8 cellular contexts compared by ENCODE assay signal in genomic region chr11:86067230-86068137, GRCh38. TPM values are rescaled to one million over a fixed set of nuclear protein-coding genes. Genes with fewer than 3 reads are reported as not detected.
DNase-seq lines count a peak whose midpoint lies in the region; ATAC-seq and TF ChIP-seq lines count a peak whose summit lies in the region.

No MANE protein-coding gene starts in this region.

- no peaks in the 10 kb centered on the region for H3K9me2 ChIP-seq in MM.1S (replicated peaks; ENCODE audit: insufficient read depth, low read length)

- H3K9me3 Mint-ChIP-seq in activated naive CD8-positive, alpha-beta T cell treated with anti-CD3 and anti-CD28 coated beads, Interleukin-2, amount 10 ng/mL, durations not matched to agents 7 days and 5 days = no peaks in the 10 kb centered on the region
- no peaks in the 10 kb centered on the region for H3K9me3 Mint-ChIP-seq in stimulated activated memory B cell treated with anti-CD40 and anti-IgM and Interleukin-4, amounts not matched to agents 10 μg/mL and 1 μg/mL and 100 μg/mL, for 72 hours

- peaks cover 32% of the 10 kb centered on the region for H3K4me1 Mint-ChIP-seq in activated naive CD8-positive, alpha-beta T cell treated with anti-CD3 and anti-CD28 coated beads, Interleukin-2, amount 10 ng/mL, durations not matched to agents 7 days and 5 days
- peaks cover 41% of the 10 kb centered on the region for H3K4me1 Mint-ChIP-seq in stimulated activated memory B cell treated with anti-CD40 and anti-IgM and Interleukin-4, amounts not matched to agents 10 μg/mL and 1 μg/mL and 100 μg/mL, for 72 hours

- peaks cover 64% of the 10 kb centered on the region for H3K79me2 ChIP-seq in MM.1S (ENCODE audit: low read length)

- H3K9ac ChIP-seq in ES-I3 (ENCODE audit: low read depth, low read length) (peak overlapping the region; percentile 95), MM.1S (ENCODE audit: low read length) (peak overlapping the region; percentile 80)

- DNase-seq in MM.1S (peak; percentile 15), inferior parietal cortex (ENCODE audit: extremely low spot score) (peak; percentile 57), sciatic nerve (ENCODE audit: low spot score) (no peak), NCI-H524 treated with DMSO at 0.1 percent for 48 hours (lab: John Stamatoyannopoulos, UW) (no peak)
- DNase-seq in activated naive CD8-positive, alpha-beta T cell treated with anti-CD3 and anti-CD28 coated beads, Interleukin-2, amount 10 ng/mL, durations not matched to agents 7 days and 5 days = no peak

- no peaks in the 10 kb centered on the region for H3K9me3 ChIP-seq in ES-I3 (ENCODE audit: control insufficient read depth, insufficient read depth, low read length)
- H3K9me3 ChIP-seq in MM.1S (replicated peaks; ENCODE audit: insufficient read depth, low read length) = no peaks in the 10 kb centered on the region

- H3K4me3 ChIP-seq in MM.1S (ENCODE audit: low read length) = peak overlapping the region; percentile 97

- intact Hi-C loops in sciatic nerve (cut with DNase I) = loop anchor here (10.0 kb wide), 1 partner anchor 127 kb away; no protein-coding TSS in a partner anchor

- POLR2A ChIA-PET in activated naive CD8-positive, alpha-beta T cell treated with anti-CD3 and anti-CD28 coated beads, Interleukin-2, amount 10 ng/mL, durations not matched to agents 7 days and 5 days (lab: Charles Lee) = interaction anchor here (0.9 to 3.1 kb wide), 8 partner anchors 26 to 226 kb away, joined by 3 to 12 read pairs (median 3); partner anchors contain the start of gene CCDC83

- H3K36me3 ChIP-seq in ES-I3 (ENCODE audit: insufficient read depth, low read length) (no peaks in the 10 kb centered on the region), MM.1S (replicated peaks; ENCODE audit: insufficient read depth, low read length) (no peaks in the 10 kb centered on the region)

- H3F3A ChIP-seq in MM.1S (ENCODE audit: insufficient read depth, low read length) = peaks cover 20% of the 10 kb centered on the region

- no peaks in the 10 kb centered on the region for H3K27me3 ChIP-seq in MM.1S (replicated peaks; ENCODE audit: insufficient read depth, low read length)

- H2AFZ ChIP-seq in MM.1S (ENCODE audit: low read length) = no peak overlapping the region

- H3K4me1 ChIP-seq in ES-I3 (ENCODE audit: insufficient read depth, low read length) = peaks cover 21% of the 10 kb centered on the region
- H3K4me1 ChIP-seq in MM.1S (ENCODE audit: low read length) = peaks cover 17% of the 10 kb centered on the region

- peak overlapping the region; percentile 81 for H3K4me2 ChIP-seq in MM.1S (ENCODE audit: low read depth, low read length)

- peaks cover 3% of the 10 kb centered on the region for H3K36me3 Mint-ChIP-seq in activated naive CD8-positive, alpha-beta T cell treated with anti-CD3 and anti-CD28 coated beads, Interleukin-2, amount 10 ng/mL, durations not matched to agents 7 days and 5 days
- H3K36me3 Mint-ChIP-seq in stimulated activated memory B cell treated with anti-CD40 and anti-IgM and Interleukin-4, amounts not matched to agents 10 μg/mL and 1 μg/mL and 100 μg/mL, for 72 hours = peaks cover 9% of the 10 kb centered on the region

- peaks cover 48% of the 10 kb centered on the region for H4K20me1 ChIP-seq in MM.1S (ENCODE audit: insufficient read depth, low read length)

- H3K27ac ChIP-seq in MM.1S (ENCODE audit: low read length) = peak overlapping the region; percentile 53; the same call in 1 of the 2 replicates

- peaks cover 3% of the 10 kb centered on the region for H3K27me3 Mint-ChIP-seq in activated naive CD8-positive, alpha-beta T cell treated with anti-CD3 and anti-CD28 coated beads, Interleukin-2, amount 10 ng/mL, durations not matched to agents 7 days and 5 days
- no peaks in the 10 kb centered on the region for H3K27me3 Mint-ChIP-seq in stimulated activated memory B cell treated with anti-CD40 and anti-IgM and Interleukin-4, amounts not matched to agents 10 μg/mL and 1 μg/mL and 100 μg/mL, for 72 hours

- H3K4me3 Mint-ChIP-seq in activated naive CD8-positive, alpha-beta T cell treated with anti-CD3 and anti-CD28 coated beads, Interleukin-2, amount 10 ng/mL, durations not matched to agents 7 days and 5 days = peak overlapping the region; percentile 99
- peak overlapping the region; percentile 98 for H3K4me3 Mint-ChIP-seq in stimulated activated memory B cell treated with anti-CD40 and anti-IgM and Interleukin-4, amounts not matched to agents 10 μg/mL and 1 μg/mL and 100 μg/mL, for 72 hours

- TF ChIP-seq CTCF in MM.1S (IDR thresholded peaks at IDR 0.05; ENCODE audit: low read length) = no peak

- H3K27ac Mint-ChIP-seq in activated naive CD8-positive, alpha-beta T cell treated with anti-CD3 and anti-CD28 coated beads, Interleukin-2, amount 10 ng/mL, durations not matched to agents 7 days and 5 days = peak overlapping the region; percentile 94
- H3K27ac Mint-ChIP-seq in stimulated activated memory B cell treated with anti-CD40 and anti-IgM and Interleukin-4, amounts not matched to agents 10 μg/mL and 1 μg/mL and 100 μg/mL, for 72 hours = peak overlapping the region; percentile 94

- ATAC-seq in activated naive CD8-positive, alpha-beta T cell treated with anti-CD3 and anti-CD28 coated beads, Interleukin-2, amount 10 ng/mL, durations not matched to agents 7 days and 5 days (ENCODE audit: low read depth) = no peak
- no peak for ATAC-seq in stimulated activated memory B cell treated with anti-CD40 and anti-IgM and Interleukin-4, amounts not matched to agents 10 μg/mL and 1 μg/mL and 100 μg/mL, for 72 hours
- ATAC-seq in sciatic nerve (no peak), HG03108 (IDR thresholded peaks at IDR 0.05; ENCODE audit: unreplicated experiment) (no peak)

RNA-seq across cellular contexts. Expression of gene PICALM, which starts 1.4 kb away (rescaled TPM):
- 100 to 1,000 TPM; 103 to 115 TPM for total RNA-seq in activated naive CD8-positive, alpha-beta T cell treated with anti-CD3 and anti-CD28 coated beads, Interleukin-2, amount 10 ng/mL, durations not matched to agents 7 days and 5 days
- total RNA-seq in sciatic nerve = 314 TPM

Comparison
In these comparisons a context has a peak if more than half of its experiments do, and no peak if none do; other contexts are left out.
1. DNase-seq: peak in MM.1S (single experiment) and inferior parietal cortex (single experiment); none in activated naive CD8-positive, alpha-beta T cell treated with anti-CD3 and anti-CD28 coated beads, Interleukin-2, amount 10 ng/mL, durations not matched to agents 7 days and 5 days (single experiment), sciatic nerve (single experiment) and NCI-H524 treated with DMSO at 0.1 percent for 48 hours (single experiment).